Comparison of ENCODE assay signal across 11 cellular contexts in genomic region chr2:113116100-113116958, GRCh38. TPM values are rescaled to one million over a fixed set of nuclear protein-coding genes. Genes with fewer than 3 reads are reported as not detected.
DNase-seq lines count a peak whose midpoint lies in the region; ATAC-seq and TF ChIP-seq lines count a peak whose summit lies in the region.
"Had no signal": no experiment of that assay in that cellular context is flagged by ENCODE, and none has a peak within 500 bp of the region (broad histone marks: within the 10 kb centered on the region; RNA-seq: fewer than 3 reads in every experiment).

No MANE protein-coding gene starts in this region.

- POLR2A ChIA-PET in CD4-positive, alpha-beta memory T cell (lab: Charles Lee; ENCODE audit: partially characterized antibody): interaction anchor here (1.1 kb wide), 1 partner anchor 13 kb away, joined by 3 read pairs; no protein-coding TSS in a partner anchor

- intact Hi-C loops in CD4-positive, alpha-beta memory T cell (cut with micrococcal nuclease): no loop called here

- DNase-seq in CD4-positive, alpha-beta memory T cell: no peak
- DNase-seq in RWPE2 (ENCODE audit: low spot score) (no peak), foreskin keratinocyte (peak; percentile 73 to 83), midbrain (lab: John Stamatoyannopoulos, UW) (no peak), nephron progenitor cell (no peak), A172 (ENCODE audit: low spot score) (no peak), DMS 273 treated with DMSO at 0.1 percent for 48 hours (lab: John Stamatoyannopoulos, UW) (no peak)
- DNase-seq: DMS79 treated with DMSO at 0.1 percent for 48 hours had no signal

- H3K4me1 ChIP-seq in CD4-positive, alpha-beta memory T cell (ENCODE audit: insufficient read depth, low read length): peaks cover 22% of the 10 kb centered on the region
- H3K4me1 ChIP-seq in RWPE2 (ENCODE audit: insufficient read depth, poor library complexity, severe bottlenecking) (peaks cover 13% of the 10 kb centered on the region), foreskin keratinocyte (peaks cover 36% of the 10 kb centered on the region)

- ATAC-seq in GM21423 (IDR thresholded peaks at IDR 0.05; ENCODE audit: unreplicated experiment) (peak; percentile 54), RWPE2 (ENCODE audit: low read depth) (no peak), foreskin keratinocyte (peak; percentile 5)

- no peaks in the 10 kb centered on the region for H3K36me3 ChIP-seq in CD4-positive, alpha-beta memory T cell (ENCODE audit: insufficient read depth, low read length)
- no peaks in the 10 kb centered on the region for H3K36me3 ChIP-seq in RWPE2 (ENCODE audit: low read depth)

- H3K4me1 Mint-ChIP-seq in CD4-positive, alpha-beta memory T cell: peaks cover 0 to 9% (median 4%) of the 10 kb centered on the region in 4 donors
- no peaks in the 10 kb centered on the region for H3K4me1 Mint-ChIP-seq in nephron progenitor cell
- H3K4me1 Mint-ChIP-seq: central memory CD8-positive, alpha-beta T cell had no signal

- H3K4me3 Mint-ChIP-seq in CD4-positive, alpha-beta memory T cell: peak overlapping the region in 6 of 8 donors; percentile 32 to 64 (median 60)
- H3K4me3 Mint-ChIP-seq in nephron progenitor cell: no peak overlapping the region
- H3K4me3 Mint-ChIP-seq: central memory CD8-positive, alpha-beta T cell had no signal

- peak overlapping the region in 2 of 7 donors; percentile 41 to 78 for H3K27ac Mint-ChIP-seq in CD4-positive, alpha-beta memory T cell
- no peak overlapping the region for H3K27ac Mint-ChIP-seq in nephron progenitor cell

- no peak overlapping the region for H3K4me3 ChIP-seq in CD4-positive, alpha-beta memory T cell (ENCODE audit: low read length in 2 of 2)
- no peak overlapping the region for H3K4me3 ChIP-seq in RWPE2 (ENCODE audit: severe bottlenecking)

- H3K27ac ChIP-seq in CD4-positive, alpha-beta memory T cell (ENCODE audit: low read depth, low read length): no peak overlapping the region
- H3K27ac ChIP-seq in RWPE2 (ENCODE audit: poor library complexity, severe bottlenecking): peak overlapping the region; percentile 29
- peak overlapping the region; percentile 92 for H3K27ac ChIP-seq in foreskin keratinocyte

- H3K36me3 Mint-ChIP-seq in CD4-positive, alpha-beta memory T cell: no peaks in the 10 kb centered on the region
- H3K36me3 Mint-ChIP-seq in nephron progenitor cell (ENCODE audit: low read depth): no peaks in the 10 kb centered on the region

- TF ChIP-seq CTCF in RWPE2 (IDR thresholded peaks at IDR 0.05; ENCODE audit: poor library complexity, severe bottlenecking): no peak
- no peak for TF ChIP-seq CTCF in foreskin keratinocyte (conservative IDR thresholded peaks at IDR 0.05)
- TF ChIP-seq CTCF in nephron progenitor cell (IDR thresholded peaks at IDR 0.05): no peak

- CTCF ChIA-PET in CD4-positive, alpha-beta memory T cell (lab: Charles Lee; ENCODE audit: partially characterized antibody): interaction anchor here (1.2 to 1.6 kb wide), 2 partner anchors 21 to 157 kb away, joined by 3 read pairs; no protein-coding TSS in a partner anchor

- H3K9me3 ChIP-seq in CD4-positive, alpha-beta memory T cell (ENCODE audit: control insufficient read depth in 1 of 2, low read length in 2 of 2): no peaks in the 10 kb centered on the region
- H3K9me3 ChIP-seq in RWPE2 (ENCODE audit: severe bottlenecking): no peaks in the 10 kb centered on the region

- no peaks in the 10 kb centered on the region for H3K9me3 Mint-ChIP-seq in CD4-positive, alpha-beta memory T cell
- no peaks in the 10 kb centered on the region for H3K9me3 Mint-ChIP-seq in nephron progenitor cell
- H3K9me3 Mint-ChIP-seq: central memory CD8-positive, alpha-beta T cell had no signal

- no peaks in the 10 kb centered on the region for H3K27me3 Mint-ChIP-seq in CD4-positive, alpha-beta memory T cell
- H3K27me3 Mint-ChIP-seq in nephron progenitor cell (ENCODE audit: low read depth, poor library complexity): peaks cover 17% of the 10 kb centered on the region
- H3K27me3 Mint-ChIP-seq: central memory CD8-positive, alpha-beta T cell had no signal

- H3K27me3 ChIP-seq in CD4-positive, alpha-beta memory T cell (ENCODE audit: insufficient read depth, low read length): no peaks in the 10 kb centered on the region
- H3K27me3 ChIP-seq in RWPE2 (ENCODE audit: insufficient read depth, poor library complexity, severe bottlenecking): no peaks in the 10 kb centered on the region
- no peaks in the 10 kb centered on the region for H3K27me3 ChIP-seq in foreskin keratinocyte

RNA-seq across cellular contexts. Expression of gene IL1RN, which starts 11.1 kb away (rescaled TPM):
- 1 to 10 TPM; 2.4 TPM for total RNA-seq in CD4-positive, alpha-beta memory T cell
- polyA plus RNA-seq in CD4-positive, alpha-beta memory T cell: not detected
- 20.8 and 28.9 TPM in 2 replicates for total RNA-seq in foreskin keratinocyte
- polyA plus RNA-seq in foreskin keratinocyte: 20.4 and 29.6 TPM in 2 replicates
- total RNA-seq in A172 (2014; rRNA removed; shearing (Covaris generic)): 0.41 TPM in 1 of 2 replicates, not detected in the other
- total RNA-seq: osteocyte had no signal

RNA-seq across cellular contexts. Expression of gene IL1F10, which starts 48.6 kb away (rescaled TPM):
- not detected for total RNA-seq in CD4-positive, alpha-beta memory T cell
- polyA plus RNA-seq in CD4-positive, alpha-beta memory T cell: not detected
- not detected in 2 replicates for total RNA-seq in foreskin keratinocyte
- polyA plus RNA-seq in foreskin keratinocyte: 0.12 TPM in 1 of 2 replicates, not detected in the other
- total RNA-seq in A172 (2014; rRNA removed; shearing (Covaris generic)): not detected in 2 replicates
- total RNA-seq: osteocyte had no signal

RNA-seq across cellular contexts. Expression of gene IL36RN, which starts 57.3 kb away (rescaled TPM):
- total RNA-seq in CD4-positive, alpha-beta memory T cell: not detected
- polyA plus RNA-seq in CD4-positive, alpha-beta memory T cell: not detected
- total RNA-seq in foreskin keratinocyte: 0.67 and 0.88 TPM in 2 replicates
- polyA plus RNA-seq in foreskin keratinocyte: 0.50 and 0.60 TPM in 2 replicates
- not detected in 2 replicates for total RNA-seq in A172 (2014; rRNA removed; shearing (Covaris generic))
- total RNA-seq: osteocyte had no signal

RNA-seq across cellular contexts. Expression of gene PSD4, which starts 57.4 kb away (rescaled TPM):
- total RNA-seq in CD4-positive, alpha-beta memory T cell: 100 to 1,000 TPM in 1 of 2 experiments, 10 to 100 TPM in 1; 100.0 to 101 TPM
- polyA plus RNA-seq in CD4-positive, alpha-beta memory T cell: 10 to 100 TPM; 11.9 to 32.8 TPM
- 34.4 and 38.2 TPM in 2 replicates for total RNA-seq in foreskin keratinocyte
- polyA plus RNA-seq in foreskin keratinocyte: 22.8 and 24.8 TPM in 2 replicates
- total RNA-seq in A172 (2014; rRNA removed; shearing (Covaris generic)): 10.0 and 10.2 TPM in 2 replicates

Comparison
In these comparisons a context has a peak if more than half of its experiments do, and no peak if none do; other contexts are left out.
1. DNase-seq: peak in foreskin keratinocyte (2 of 2); none in CD4-positive, alpha-beta memory T cell (0 of 5), RWPE2 (single experiment), midbrain (single experiment), nephron progenitor cell (single experiment), A172 (single experiment) and DMS 273 treated with DMSO at 0.1 percent for 48 hours (single experiment).